In the genomic region with DNA sequence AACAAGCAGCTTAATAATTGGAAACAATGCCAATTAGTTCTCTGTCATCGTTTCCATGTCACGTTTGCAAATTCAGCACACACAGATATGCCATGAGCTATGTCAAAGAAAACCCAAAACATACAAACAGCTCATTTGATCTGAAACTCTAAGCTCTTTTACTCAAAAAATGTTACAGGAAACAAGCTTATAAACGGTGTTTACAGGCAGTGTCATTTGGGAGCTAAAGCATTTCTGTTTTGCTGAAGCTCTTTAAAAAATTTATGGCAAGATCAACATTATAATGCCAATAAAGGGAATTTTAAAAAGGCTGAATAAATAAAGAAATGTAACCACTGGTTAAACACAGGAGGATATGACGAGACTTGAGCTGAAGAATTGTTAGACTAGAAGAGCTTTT, we compare ENCODE assay signal across 5 cellular contexts.
"Had no signal": no experiment of that assay in that cellular context is flagged by ENCODE, and none has a peak within 500 bp of the region (broad histone marks: within the 10 kb centered on the region; RNA-seq: fewer than 3 reads in every experiment).

No MANE protein-coding gene starts in this region.

- DNase-seq: H9, HCEC 1CT, HFFc6, KBM-7 had no signal

- H3K4me3 ChIP-seq: GM23338 had no signal

- H3K4me2 ChIP-seq: GM23338 had no signal

- ATAC-seq: GM23338 had no signal

- H2AFZ ChIP-seq: GM23338 had no signal
